ENCODE assay signal across 15 cellular contexts in genomic region chr3:190076138-190076537, GRCh38. TPM values are rescaled to one million over a fixed set of nuclear protein-coding genes. Genes with fewer than 3 reads are reported as not detected.
DNase-seq lines count a peak whose midpoint lies in the region; ATAC-seq and TF ChIP-seq lines count a peak whose summit lies in the region.
"Had no signal": no experiment of that assay in that cellular context is flagged by ENCODE, and none has a peak within 500 bp of the region (broad histone marks: within the 10 kb centered on the region; RNA-seq: fewer than 3 reads in every experiment).

No MANE protein-coding gene starts in this region.

- H3F3A ChIP-seq in neural progenitor cell (ENCODE audit: low read depth) = no peaks in the 10 kb centered on the region

- peak overlapping the region; percentile 96 for H3K27ac Mint-ChIP-seq in neural progenitor cell
- H3K27ac Mint-ChIP-seq in activated naive CD4-positive, alpha-beta T cell treated with anti-CD3 and anti-CD28 coated beads, Interleukin-2, amount 50 U/mL, for 72 hours = no peak overlapping the region
- H3K27ac Mint-ChIP-seq: natural killer cell, WTC11 had no signal

- H3K4me1 ChIP-seq in SJCRH30 (peaks cover 22% of the 10 kb centered on the region), neural progenitor cell (peaks cover 10% of the 10 kb centered on the region)

- H3K9ac ChIP-seq in neural progenitor cell = no peak overlapping the region

- peaks cover 44% of the 10 kb centered on the region for H3K4me1 Mint-ChIP-seq in neural progenitor cell
- H3K4me1 Mint-ChIP-seq: natural killer cell had no signal

- H4K20me1 ChIP-seq in neural progenitor cell (ENCODE audit: low read depth) = no peaks in the 10 kb centered on the region

- H3K9me3 ChIP-seq in AG04450 (ENCODE audit: control insufficient read depth, insufficient read depth, low read length) (no peaks in the 10 kb centered on the region), SJCRH30 (replicated peaks) (no peaks in the 10 kb centered on the region), neural progenitor cell (ENCODE audit: low read depth) (no peaks in the 10 kb centered on the region)
- H3K9me3 ChIP-seq: tibial nerve had no signal

- H3K4me3 ChIP-seq in AG04450 (ENCODE audit: low read depth, low read length) (no peak overlapping the region), SJCRH30 (no peak overlapping the region), neural progenitor cell (no peak overlapping the region)
- H3K4me3 ChIP-seq: tibial nerve had no signal

- H3K27ac ChIP-seq in AG04450 (ENCODE audit: low read depth, low read length) (peak overlapping the region; percentile 88), SJCRH30 (peak overlapping the region; percentile 69; the same call in 1 of the 2 replicates), neural progenitor cell (no peak overlapping the region)

- no peaks in the 10 kb centered on the region for H3K36me3 ChIP-seq in SJCRH30
- H3K36me3 ChIP-seq in neural progenitor cell = no peaks in the 10 kb centered on the region
- H3K36me3 ChIP-seq: tibial nerve had no signal

- H3K27me3 Mint-ChIP-seq in neural progenitor cell (ENCODE audit: insufficient read depth, low read depth) = no peaks in the 10 kb centered on the region

- H3K27me3 ChIP-seq in AG04450 (ENCODE audit: control insufficient read depth, insufficient read depth, low read length) = no peaks in the 10 kb centered on the region
- H3K27me3 ChIP-seq in SJCRH30 = no peaks in the 10 kb centered on the region
- no peaks in the 10 kb centered on the region for H3K27me3 ChIP-seq in neural progenitor cell
- H3K27me3 ChIP-seq: tibial nerve had no signal

- POLR2A ChIA-PET in AG04450 (lab: Yijun Ruan, JAX) = interaction anchor here (1.0 to 1.6 kb wide), 2 partner anchors 12 to 17 kb away, joined by 3 to 10 read pairs; no protein-coding TSS in a partner anchor

- ATAC-seq in activated naive CD4-positive, alpha-beta T cell treated with anti-CD3 and anti-CD28 coated beads, Interleukin-2, amount 50 U/mL, for 72 hours = no peak
- ATAC-seq in HG03457 (IDR thresholded peaks at IDR 0.05; ENCODE audit: unreplicated experiment) = no peak
- ATAC-seq: HepG2, natural killer cell had no signal

- DNase-seq in AG04450 (ENCODE audit: low read depth, low spot score) (no peak), SJCRH30 (no peak), fibroblast of gingiva (ENCODE audit: low read depth) (peak; percentile 94), neural progenitor cell (ENCODE audit: low spot score) (no peak), hippocampal formation (lab: John Stamatoyannopoulos, UW) (no peak)
- no peak for DNase-seq in activated naive CD4-positive, alpha-beta T cell treated with anti-CD3 and anti-CD28 coated beads, Interleukin-2, amount 50 U/mL, for 72 hours (ENCODE audit: low spot score in 2 of 2)
- no peak for DNase-seq in activated CD4-positive, alpha-beta T cell treated with anti-CD3 and anti-CD28 coated beads, Interleukin-2, amount 50 U/mL, for 48 hours
- DNase-seq: amygdala, DMS53, natural killer cell, NCI-H1417 had no signal

- H3K79me2 ChIP-seq in neural progenitor cell (ENCODE audit: low read depth) = no peaks in the 10 kb centered on the region

- no peak overlapping the region for H3K4me3 Mint-ChIP-seq in neural progenitor cell
- H3K4me3 Mint-ChIP-seq: natural killer cell, WTC11 had no signal

- TF ChIP-seq CTCF in AG04450 (IDR thresholded peaks at IDR 0.05; ENCODE audit: low read depth, low read length) (no peak), neural progenitor cell (IDR thresholded peaks at IDR 0.05) (no peak)

- CTCF ChIA-PET in AG04450 (lab: Charles Lee) = interaction anchor here (1.2 kb wide), 1 partner anchor 21 kb away, joined by 5 read pairs; no protein-coding TSS in a partner anchor

- no peak overlapping the region for H2AFZ ChIP-seq in neural progenitor cell (replicated peaks)

- no peaks in the 10 kb centered on the region for H3K9me3 Mint-ChIP-seq in neural progenitor cell
- no peaks in the 10 kb centered on the region for H3K9me3 Mint-ChIP-seq in activated naive CD4-positive, alpha-beta T cell treated with anti-CD3 and anti-CD28 coated beads, Interleukin-2, amount 50 U/mL, for 72 hours
- H3K9me3 Mint-ChIP-seq: WTC11 had no signal

- no peak overlapping the region for H3K4me2 ChIP-seq in neural progenitor cell

- H3K36me3 Mint-ChIP-seq in neural progenitor cell = peaks cover 3% of the 10 kb centered on the region
- H3K36me3 Mint-ChIP-seq in activated naive CD4-positive, alpha-beta T cell treated with anti-CD3 and anti-CD28 coated beads, Interleukin-2, amount 50 U/mL, for 72 hours = no peaks in the 10 kb centered on the region
- H3K36me3 Mint-ChIP-seq: natural killer cell, WTC11 had no signal

RNA-seq across cellular contexts. Expression of gene P3H2, which starts 44.6 kb away (rescaled TPM):
- polyA plus RNA-seq in AG04450 (2011; rRNA removed) = 23.8 and 32.6 TPM in 2 replicates
- 17.8 and 31.1 TPM in 2 replicates for polyA minus RNA-seq in AG04450 (2011; rRNA and poly(A)+ RNA removed)
- 31.5 and 36.5 TPM in 2 replicates for total RNA-seq in SJCRH30 (2014; rRNA removed; shearing (Covaris generic))
- 9.0 and 21.4 TPM in 2 replicates for total RNA-seq in neural progenitor cell (ENCODE audit: low replicate concordance)
- total RNA-seq in activated naive CD4-positive, alpha-beta T cell treated with anti-CD3 and anti-CD28 coated beads, Interleukin-2, amount 50 U/mL, for 72 hours = not detected
- total RNA-seq: HepG2 had no signal
- polyA plus RNA-seq: HepG2 had no signal

Comparison
In these comparisons a context has a peak if more than half of its experiments do, and no peak if none do; other contexts are left out.
1. RNA of gene P3H2, which starts 44.6 kb away (total RNA-seq): 31.5 to 36.5 TPM in SJCRH30 and 9.0 to 21.4 TPM in neural progenitor cell; not detected in activated naive CD4-positive, alpha-beta T cell treated with anti-CD3 and anti-CD28 coated beads, Interleukin-2, amount 50 U/mL, for 72 hours; every median in the first group is over 10 times any median in the second.